Comparison of ENCODE assay signal across 1 cellular context in the genomic region with DNA sequence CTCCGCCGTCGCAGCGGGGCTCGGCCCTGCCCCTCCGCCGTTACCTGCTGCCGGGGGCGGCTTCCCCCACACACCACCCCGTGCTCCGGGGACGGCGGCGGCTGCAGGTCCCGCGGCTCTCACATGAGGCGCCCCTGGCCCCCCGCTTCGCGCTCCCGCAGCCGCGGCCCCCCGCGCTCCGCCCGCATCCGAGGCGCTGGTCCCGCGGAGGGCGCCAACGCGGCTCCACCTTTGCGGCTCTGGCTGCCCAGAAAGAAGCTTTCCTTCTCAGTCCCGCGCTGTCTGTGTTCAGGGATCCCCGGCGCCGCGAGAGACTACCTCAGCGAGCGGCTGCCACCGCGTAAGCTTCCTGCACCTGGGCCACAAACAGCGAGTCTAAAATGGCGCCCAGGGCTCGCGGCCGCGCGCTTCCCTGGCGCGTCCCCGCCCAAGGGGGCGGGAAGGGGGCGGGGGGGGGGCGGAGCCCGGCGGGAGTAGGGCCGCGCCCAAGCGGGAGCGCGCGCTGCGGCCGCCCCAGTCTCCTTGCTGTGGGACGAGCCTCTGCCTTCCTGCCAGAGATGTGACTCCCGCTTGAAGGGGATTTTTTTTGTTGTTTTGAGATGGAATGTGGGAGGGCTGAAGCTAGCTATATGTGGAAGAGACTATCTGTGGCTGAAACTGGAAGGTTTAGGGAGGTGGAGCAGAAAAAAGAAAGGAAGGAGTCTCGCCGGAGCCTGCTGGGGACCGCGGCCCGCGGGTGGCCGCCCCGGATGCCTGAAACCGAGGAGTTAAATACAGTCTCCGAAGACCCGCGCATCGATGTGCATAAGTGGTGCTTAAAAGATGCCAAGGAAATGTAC.
A peak's percentile ranks its signal among the peaks of the same experiment; 100 is the strongest.
TF ChIP-seq lines count a peak whose summit lies in the region.

A gene with protein sequence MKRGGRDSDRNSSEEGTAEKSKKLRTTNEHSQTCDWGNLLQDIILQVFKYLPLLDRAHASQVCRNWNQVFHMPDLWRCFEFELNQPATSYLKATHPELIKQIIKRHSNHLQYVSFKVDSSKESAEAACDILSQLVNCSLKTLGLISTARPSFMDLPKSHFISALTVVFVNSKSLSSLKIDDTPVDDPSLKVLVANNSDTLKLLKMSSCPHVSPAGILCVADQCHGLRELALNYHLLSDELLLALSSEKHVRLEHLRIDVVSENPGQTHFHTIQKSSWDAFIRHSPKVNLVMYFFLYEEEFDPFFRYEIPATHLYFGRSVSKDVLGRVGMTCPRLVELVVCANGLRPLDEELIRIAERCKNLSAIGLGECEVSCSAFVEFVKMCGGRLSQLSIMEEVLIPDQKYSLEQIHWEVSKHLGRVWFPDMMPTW (minus strand): TSS at position 377 of the 839 bp plus-strand sequence. CDS start 5,299 bp downstream, outside the sequence.

TF ChIP-seq in HepG2, 621 proteins besides CTCF, POLR2A, EP300 and RAD21 (continued from another document and continues in another):
- TF ChIP-seq, protein P1, sequence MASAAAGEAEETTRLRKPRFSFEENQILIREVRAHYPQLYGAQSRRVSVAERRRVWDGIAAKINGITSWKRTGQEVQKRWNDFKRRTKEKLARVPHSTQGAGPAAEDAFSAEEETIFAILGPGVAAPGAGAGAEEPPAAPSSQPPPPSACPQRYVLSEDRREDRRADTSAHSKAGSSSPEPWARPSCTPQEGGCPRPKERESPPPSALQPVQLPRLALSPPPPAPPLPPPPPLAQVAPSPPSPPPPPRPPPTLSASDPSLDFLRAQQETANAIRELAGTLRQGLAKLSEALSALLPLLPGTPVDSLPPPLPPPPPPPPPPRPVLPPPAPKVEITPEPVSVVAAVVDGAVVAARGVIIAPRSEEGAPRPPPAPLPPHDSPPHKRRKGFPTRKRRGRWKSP (CRISPR knock-in tag; IDR thresholded peaks at IDR 0.05) = peak; percentile 27; the same call in 1 of the 2 replicates
- TF ChIP-seq RARA (CRISPR knock-in tag; IDR thresholded peaks at IDR 0.05) = no peak
- no peak for TF ChIP-seq ZBTB2 (CRISPR knock-in tag; IDR thresholded peaks at IDR 0.05; ENCODE audit: low read depth)
- no peak for TF ChIP-seq TARDBP (CRISPR knock-in tag; IDR thresholded peaks at IDR 0.05)
- TF ChIP-seq PRPF4 (IDR thresholded peaks at IDR 0.05; ENCODE audit: low read depth, low read length, poor library complexity, severe bottlenecking) = no peak
- TF ChIP-seq NR1H2 (CRISPR knock-in tag; IDR thresholded peaks at IDR 0.05; ENCODE audit: borderline replicate concordance, low read depth) = 0 out of 2 replicates have a peak, but pooled peaks have one; percentile 30
- TF ChIP-seq ZKSCAN8 (CRISPR knock-in tag; IDR thresholded peaks at IDR 0.05; ENCODE audit: borderline replicate concordance) = no peak
- no peak for TF ChIP-seq ZNF20 (CRISPR knock-in tag; IDR thresholded peaks at IDR 0.05)
- TF ChIP-seq YY1 (IDR thresholded peaks at IDR 0.05; ENCODE audit: insufficient read depth, insufficient replicate concordance, low read depth, low read length) = peak; percentile 92
- TF ChIP-seq ZNF563 (CRISPR knock-in tag; IDR thresholded peaks at IDR 0.05) = peak; percentile 84
- peak; percentile 83 for TF ChIP-seq YEATS4 (CRISPR knock-in tag; IDR thresholded peaks at IDR 0.05; ENCODE audit: borderline replicate concordance)
- TF ChIP-seq DRAP1 (CRISPR knock-in tag; IDR thresholded peaks at IDR 0.05) = peak; percentile 31; the same call in 1 of the 2 replicates
- TF ChIP-seq, protein P2, sequence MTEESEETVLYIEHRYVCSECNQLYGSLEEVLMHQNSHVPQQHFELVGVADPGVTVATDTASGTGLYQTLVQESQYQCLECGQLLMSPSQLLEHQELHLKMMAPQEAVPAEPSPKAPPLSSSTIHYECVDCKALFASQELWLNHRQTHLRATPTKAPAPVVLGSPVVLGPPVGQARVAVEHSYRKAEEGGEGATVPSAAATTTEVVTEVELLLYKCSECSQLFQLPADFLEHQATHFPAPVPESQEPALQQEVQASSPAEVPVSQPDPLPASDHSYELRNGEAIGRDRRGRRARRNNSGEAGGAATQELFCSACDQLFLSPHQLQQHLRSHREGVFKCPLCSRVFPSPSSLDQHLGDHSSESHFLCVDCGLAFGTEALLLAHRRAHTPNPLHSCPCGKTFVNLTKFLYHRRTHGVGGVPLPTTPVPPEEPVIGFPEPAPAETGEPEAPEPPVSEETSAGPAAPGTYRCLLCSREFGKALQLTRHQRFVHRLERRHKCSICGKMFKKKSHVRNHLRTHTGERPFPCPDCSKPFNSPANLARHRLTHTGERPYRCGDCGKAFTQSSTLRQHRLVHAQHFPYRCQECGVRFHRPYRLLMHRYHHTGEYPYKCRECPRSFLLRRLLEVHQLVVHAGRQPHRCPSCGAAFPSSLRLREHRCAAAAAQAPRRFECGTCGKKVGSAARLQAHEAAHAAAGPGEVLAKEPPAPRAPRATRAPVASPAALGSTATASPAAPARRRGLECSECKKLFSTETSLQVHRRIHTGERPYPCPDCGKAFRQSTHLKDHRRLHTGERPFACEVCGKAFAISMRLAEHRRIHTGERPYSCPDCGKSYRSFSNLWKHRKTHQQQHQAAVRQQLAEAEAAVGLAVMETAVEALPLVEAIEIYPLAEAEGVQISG (CRISPR knock-in tag; IDR thresholded peaks at IDR 0.05) = peak; percentile 50
- TF ChIP-seq, protein P3, sequence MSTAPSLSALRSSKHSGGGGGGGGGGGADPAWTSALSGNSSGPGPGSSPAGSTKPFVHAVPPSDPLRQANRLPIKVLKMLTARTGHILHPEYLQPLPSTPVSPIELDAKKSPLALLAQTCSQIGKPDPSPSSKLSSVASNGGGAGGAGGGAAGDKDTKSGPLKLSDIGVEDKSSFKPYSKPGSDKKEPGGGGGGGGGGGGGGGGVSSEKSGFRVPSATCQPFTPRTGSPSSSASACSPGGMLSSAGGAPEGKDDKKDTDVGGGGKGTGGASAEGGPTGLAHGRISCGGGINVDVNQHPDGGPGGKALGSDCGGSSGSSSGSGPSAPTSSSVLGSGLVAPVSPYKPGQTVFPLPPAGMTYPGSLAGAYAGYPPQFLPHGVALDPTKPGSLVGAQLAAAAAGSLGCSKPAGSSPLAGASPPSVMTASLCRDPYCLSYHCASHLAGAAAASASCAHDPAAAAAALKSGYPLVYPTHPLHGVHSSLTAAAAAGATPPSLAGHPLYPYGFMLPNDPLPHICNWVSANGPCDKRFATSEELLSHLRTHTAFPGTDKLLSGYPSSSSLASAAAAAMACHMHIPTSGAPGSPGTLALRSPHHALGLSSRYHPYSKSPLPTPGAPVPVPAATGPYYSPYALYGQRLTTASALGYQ (CRISPR knock-in tag; IDR thresholded peaks at IDR 0.05) = no peak
- peak; percentile 41; the same call in 1 of the 2 replicates for TF ChIP-seq HOXA3 (CRISPR knock-in tag; IDR thresholded peaks at IDR 0.05)
- peak; percentile 22 for TF ChIP-seq AGO2 (optimal IDR thresholded peaks at IDR 0.05; ENCODE audit: low read depth, low read length)
- TF ChIP-seq POGZ (CRISPR knock-in tag; IDR thresholded peaks at IDR 0.05) = 0 out of 2 replicates have a peak, but pooled peaks have one; percentile 35
- peak; percentile 44; the same call in 1 of the 2 replicates for TF ChIP-seq ZNF253 (CRISPR knock-in tag; IDR thresholded peaks at IDR 0.05; ENCODE audit: borderline replicate concordance)
- no peak for TF ChIP-seq BRF2 (CRISPR knock-in tag; IDR thresholded peaks at IDR 0.05)
- peak; percentile 76; the same call in 1 of the 2 replicates for TF ChIP-seq SIN3A (IDR thresholded peaks at IDR 0.05; ENCODE audit: borderline replicate concordance, low read depth, low read length)
- TF ChIP-seq ZMYM4 (CRISPR knock-in tag; IDR thresholded peaks at IDR 0.05) = peak; percentile 21; the same call in 1 of the 2 replicates
- TF ChIP-seq DMAP1 (CRISPR knock-in tag; IDR thresholded peaks at IDR 0.05) = peak; percentile 47; the same call in 1 of the 2 replicates
- TF ChIP-seq ZNF570 (CRISPR knock-in tag; IDR thresholded peaks at IDR 0.05; ENCODE audit: borderline replicate concordance) = no peak
- no peak for TF ChIP-seq ZFP37 (CRISPR knock-in tag; IDR thresholded peaks at IDR 0.05; ENCODE audit: borderline replicate concordance)
- TF ChIP-seq ZFY (CRISPR knock-in tag; IDR thresholded peaks at IDR 0.05) = peak; percentile 83
- TF ChIP-seq, protein P4, sequence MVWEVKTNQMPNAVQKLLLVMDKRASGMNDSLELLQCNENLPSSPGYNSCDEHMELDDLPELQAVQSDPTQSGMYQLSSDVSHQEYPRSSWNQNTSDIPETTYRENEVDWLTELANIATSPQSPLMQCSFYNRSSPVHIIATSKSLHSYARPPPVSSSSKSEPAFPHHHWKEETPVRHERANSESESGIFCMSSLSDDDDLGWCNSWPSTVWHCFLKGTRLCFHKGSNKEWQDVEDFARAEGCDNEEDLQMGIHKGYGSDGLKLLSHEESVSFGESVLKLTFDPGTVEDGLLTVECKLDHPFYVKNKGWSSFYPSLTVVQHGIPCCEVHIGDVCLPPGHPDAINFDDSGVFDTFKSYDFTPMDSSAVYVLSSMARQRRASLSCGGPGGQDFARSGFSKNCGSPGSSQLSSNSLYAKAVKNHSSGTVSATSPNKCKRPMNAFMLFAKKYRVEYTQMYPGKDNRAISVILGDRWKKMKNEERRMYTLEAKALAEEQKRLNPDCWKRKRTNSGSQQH (CRISPR knock-in tag; IDR thresholded peaks at IDR 0.05; ENCODE audit: low read depth) = 0 out of 2 replicates have a peak, but pooled peaks have one; percentile 27
- TF ChIP-seq SP1 (IDR thresholded peaks at IDR 0.05) = no peak
- peak; percentile 70 for TF ChIP-seq SP1 (CRISPR knock-in tag; IDR thresholded peaks at IDR 0.05)
- 0 out of 2 replicates have a peak, but pooled peaks have one; percentile 27 for TF ChIP-seq SAFB2 (CRISPR knock-in tag; IDR thresholded peaks at IDR 0.05; ENCODE audit: borderline replicate concordance, low read depth)
- TF ChIP-seq SP5 (CRISPR knock-in tag; IDR thresholded peaks at IDR 0.05; ENCODE audit: borderline replicate concordance, low read depth) = peak; percentile 39; the same call in 1 of the 2 replicates
- peak; percentile 69 for TF ChIP-seq HNRNPK (IDR thresholded peaks at IDR 0.05; ENCODE audit: low read depth, low read length, poor library complexity, severe bottlenecking)
- TF ChIP-seq REL (CRISPR knock-in tag; conservative IDR thresholded peaks at IDR 0.05) = peak; percentile 60; the same call in 1 of the 2 replicates
- peak; percentile 19; the same call in 1 of the 2 replicates for TF ChIP-seq SPEN (CRISPR knock-in tag; IDR thresholded peaks at IDR 0.05; ENCODE audit: low read depth)
- TF ChIP-seq, protein P5, sequence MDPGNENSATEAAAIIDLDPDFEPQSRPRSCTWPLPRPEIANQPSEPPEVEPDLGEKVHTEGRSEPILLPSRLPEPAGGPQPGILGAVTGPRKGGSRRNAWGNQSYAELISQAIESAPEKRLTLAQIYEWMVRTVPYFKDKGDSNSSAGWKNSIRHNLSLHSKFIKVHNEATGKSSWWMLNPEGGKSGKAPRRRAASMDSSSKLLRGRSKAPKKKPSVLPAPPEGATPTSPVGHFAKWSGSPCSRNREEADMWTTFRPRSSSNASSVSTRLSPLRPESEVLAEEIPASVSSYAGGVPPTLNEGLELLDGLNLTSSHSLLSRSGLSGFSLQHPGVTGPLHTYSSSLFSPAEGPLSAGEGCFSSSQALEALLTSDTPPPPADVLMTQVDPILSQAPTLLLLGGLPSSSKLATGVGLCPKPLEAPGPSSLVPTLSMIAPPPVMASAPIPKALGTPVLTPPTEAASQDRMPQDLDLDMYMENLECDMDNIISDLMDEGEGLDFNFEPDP (CRISPR knock-in tag; conservative IDR thresholded peaks at IDR 0.05) = no peak
- no peak for TF ChIP-seq SRSF1 (optimal IDR thresholded peaks at IDR 0.05; ENCODE audit: low read depth, low read length)
- TF ChIP-seq GLI4 (CRISPR knock-in tag; IDR thresholded peaks at IDR 0.05; ENCODE audit: borderline replicate concordance) = 0 out of 2 replicates have a peak, but pooled peaks have one; percentile 56
- no peak for TF ChIP-seq ZBTB3 (CRISPR knock-in tag; IDR thresholded peaks at IDR 0.05; ENCODE audit: borderline replicate concordance, low read depth)
- 0 out of 2 replicates have a peak, but pooled peaks have one; percentile 45 for TF ChIP-seq ZNF713 (CRISPR knock-in tag; IDR thresholded peaks at IDR 0.05)
- no peak for TF ChIP-seq MED1 (CRISPR knock-in tag; IDR thresholded peaks at IDR 0.05)
- TF ChIP-seq ZBTB25 (CRISPR knock-in tag; IDR thresholded peaks at IDR 0.05) = no peak
- TF ChIP-seq RBAK (CRISPR knock-in tag; IDR thresholded peaks at IDR 0.05) = no peak
- TF ChIP-seq EEA1 (CRISPR knock-in tag; IDR thresholded peaks at IDR 0.05; ENCODE audit: borderline replicate concordance) = 0 out of 2 replicates have a peak, but pooled peaks have one; percentile 17
- TF ChIP-seq ZSCAN21 (CRISPR knock-in tag; IDR thresholded peaks at IDR 0.05; ENCODE audit: borderline replicate concordance) = peak; percentile 7; the same call in 1 of the 2 replicates
- no peak for TF ChIP-seq SMC3 (IDR thresholded peaks at IDR 0.05; ENCODE audit: low read length)
- TF ChIP-seq FOXK2 (IDR thresholded peaks at IDR 0.05) = no peak
- TF ChIP-seq CHD2 (IDR thresholded peaks at IDR 0.05; ENCODE audit: low read depth, low read length) = no peak
- no peak for TF ChIP-seq ZNF251 (CRISPR knock-in tag; IDR thresholded peaks at IDR 0.05)
- peak; percentile 88 for TF ChIP-seq RBFOX2 (IDR thresholded peaks at IDR 0.05; ENCODE audit: low read depth, low read length)
